29 cellular contexts compared by ENCODE assay signal in the genomic region with DNA sequence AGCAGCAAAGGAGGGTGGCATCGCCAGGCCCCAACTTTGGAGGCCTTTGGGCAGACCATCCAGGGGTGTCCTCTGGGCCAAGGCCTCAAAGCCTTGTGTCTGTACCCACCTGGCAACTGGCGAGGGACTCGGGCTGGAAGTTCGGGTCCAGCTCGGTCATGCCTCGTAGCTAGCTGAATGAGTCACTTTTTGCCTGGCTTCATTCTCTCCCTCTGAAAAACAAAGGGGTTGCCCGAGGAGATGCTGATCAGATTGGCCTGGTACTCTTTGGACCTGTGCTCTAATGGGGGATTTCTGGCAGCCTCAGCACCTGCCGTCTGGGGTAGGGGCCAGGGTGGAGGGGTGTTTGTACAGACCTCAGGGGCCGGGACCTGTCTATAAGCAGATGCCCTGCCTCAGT. TPM values are rescaled to one million over a fixed set of nuclear protein-coding genes. Genes with fewer than 3 reads are reported as not detected.
"Had no signal": no experiment of that assay in that cellular context is flagged by ENCODE, and none has a peak within 500 bp of the region (broad histone marks: within the 10 kb centered on the region; RNA-seq: fewer than 3 reads in every experiment).

No MANE protein-coding gene starts in this region.

- H3K27ac Mint-ChIP-seq: activated naive CD8-positive, alpha-beta T cell; activated T-cell treated with anti-CD3 and anti-CD28 coated beads, Interleukin-2, amount 50 U/mL, for 72 hours; natural killer cell; stimulated activated memory B cell treated with anti-CD40 and anti-IgM and Interleukin-4, amounts not matched to agents 10 μg/mL and 1 μg/mL and 100 μg/mL, for 72 hours; stimulated activated naive CD8-positive, alpha-beta T cell treated with anti-CD3 and anti-CD28 coated beads, Interleukin-15, amount 100 ng/mL, for 72 hours; T-cell had no signal

- H3K9me3 ChIP-seq: heart right ventricle, lower lobe of right lung, pancreas, prostate gland, sigmoid colon, upper lobe of left lung, vagina had no signal

- H3K27ac ChIP-seq: coronary artery, heart right ventricle, lower lobe of right lung, pancreas, prostate gland, sigmoid colon, upper lobe of left lung, vagina had no signal

- H3K9me3 Mint-ChIP-seq: activated T-cell treated with anti-CD3 and anti-CD28 coated beads, Interleukin-2, amount 50 U/mL, for 72 hours; effector memory CD8-positive, alpha-beta T cell; natural killer cell; stimulated activated memory B cell treated with anti-CD40 and anti-IgM and Interleukin-4, amounts not matched to agents 10 μg/mL and 1 μg/mL and 100 μg/mL, for 72 hours; stimulated activated naive CD8-positive, alpha-beta T cell treated with anti-CD3 and anti-CD28 coated beads, Interleukin-15, amount 100 ng/mL, for 72 hours; T-cell had no signal

- DNase-seq: activated CD4-positive, alpha-beta T cell treated with anti-CD3 and anti-CD28 coated beads for 4 hours; activated CD4-positive, alpha-beta T cell treated with anti-CD3 and anti-CD28 coated beads, Interleukin-2, amount 50 U/mL, for 4 hours; activated naive CD4-positive, alpha-beta T cell; activated T-cell treated with anti-CD3 and anti-CD28 coated beads for 4 hours; activated T-cell treated with anti-CD3 and anti-CD28 coated beads, Interleukin-2, amount 50 U/mL, for 72 hours; effector memory CD8-positive, alpha-beta T cell; foreskin fibroblast; heart right ventricle; lower lobe of right lung; mesenchymal stem cell; natural killer cell; pancreas; sigmoid colon; small intestine; stimulated activated CD4-positive, alpha-beta T cell treated with anti-CD3 and anti-CD28 coated beads, Interleukin-1b, Interleukin-23, amount 100 ng/mL, for 48 hours; stimulated activated CD4-positive, alpha-beta T cell treated with anti-CD3 and anti-CD28 coated beads, Interleukin-4, amount 100 ng/mL, for 4 hours; stimulated activated CD8-positive, alpha-beta memory T cell treated with anti-CD3 and anti-CD28 coated beads, Interleukin-4, amount 100 ng/mL, for 48 hours; stimulated activated naive CD8-positive, alpha-beta T cell treated with anti-CD3 and anti-CD28 coated beads, Interleukin-15, amount 100 ng/mL, for 72 hours; substantia nigra; T-cell; upper lobe of left lung had no signal

- H3K4me3 Mint-ChIP-seq: activated naive CD8-positive, alpha-beta T cell; activated T-cell treated with anti-CD3 and anti-CD28 coated beads, Interleukin-2, amount 50 U/mL, for 72 hours; effector memory CD8-positive, alpha-beta T cell; natural killer cell; stimulated activated memory B cell treated with anti-CD40 and anti-IgM and Interleukin-4, amounts not matched to agents 10 μg/mL and 1 μg/mL and 100 μg/mL, for 72 hours; stimulated activated naive CD8-positive, alpha-beta T cell treated with anti-CD3 and anti-CD28 coated beads, Interleukin-15, amount 100 ng/mL, for 72 hours; T-cell had no signal

- H3K4me3 ChIP-seq: coronary artery, heart right ventricle, lower lobe of right lung, pancreas, prostate gland, sigmoid colon, upper lobe of left lung, vagina had no signal

- ATAC-seq: activated T-cell treated with anti-CD3 and anti-CD28 coated beads, Interleukin-2, amount 50 U/mL, for 72 hours; effector memory CD8-positive, alpha-beta T cell; esophagus mucosa; left lobe of liver; natural killer cell; pancreas; stimulated activated memory B cell treated with anti-CD40 and anti-IgM and Interleukin-4, amounts not matched to agents 10 μg/mL and 1 μg/mL and 100 μg/mL, for 72 hours; stimulated activated naive CD8-positive, alpha-beta T cell treated with anti-CD3 and anti-CD28 coated beads, Interleukin-15, amount 100 ng/mL, for 72 hours; T-cell had no signal

- H3K27me3 Mint-ChIP-seq: activated naive CD8-positive, alpha-beta T cell had no signal

- FAIRE-seq: pancreas, small intestine had no signal

- H3K36me3 ChIP-seq: heart right ventricle, lower lobe of right lung, pancreas, prostate gland, sigmoid colon, upper lobe of left lung, vagina had no signal

- H3K36me3 Mint-ChIP-seq: activated naive CD8-positive, alpha-beta T cell; natural killer cell; stimulated activated memory B cell treated with anti-CD40 and anti-IgM and Interleukin-4, amounts not matched to agents 10 μg/mL and 1 μg/mL and 100 μg/mL, for 72 hours; T-cell had no signal

- H3K27me3 ChIP-seq: pancreas, upper lobe of left lung, vagina had no signal

- H3K4me1 ChIP-seq: lower lobe of right lung, pancreas, prostate gland, sigmoid colon had no signal

RNA-seq across cellular contexts. Expression of a gene that starts 21.7 kb away (rescaled TPM):
- total RNA-seq: activated T-cell treated with anti-CD3 and anti-CD28 coated beads, Interleukin-2, amount 50 U/mL, for 72 hours; T-helper 2 cell treated with Interferon-gamma antibody and Interleukin-4, amounts not matched to agents 100 ng/mL and 5 ng/mL, for 36 hours had no signal

RNA-seq across cellular contexts. Expression of a gene that starts 52.5 kb away (rescaled TPM):
- total RNA-seq: natural killer cell; T-cell; T-helper 2 cell treated with Interferon-gamma antibody and Interleukin-4, amounts not matched to agents 100 ng/mL and 5 ng/mL, for 36 hours had no signal
